In genomic region chr5:34244281-34245031, GRCh38 we compare ENCODE assay signal across 8 cellular contexts.
DNase-seq lines count a peak whose midpoint lies in the region; ATAC-seq and TF ChIP-seq lines count a peak whose summit lies in the region.
"Not testable (repeated sequence)": the region's sequence is repeated elsewhere in the genome, so short reads cannot be mapped to it uniquely, and the experiment has no call there.

No MANE protein-coding gene starts in this region.

- in situ Hi-C loops in astrocyte of the cerebellum (cut with HindIII; ENCODE audit: low sequenced_read_pairs), result not testable (repeated sequence)

- intact Hi-C loops in head of caudate nucleus (cut with DNase I), result not testable (repeated sequence)

- ATAC-seq in GM19351 (IDR thresholded peaks at IDR 0.05; ENCODE audit: unreplicated experiment), result peak; percentile 45
- ATAC-seq in natural killer cell treated with Interleukin-12 subunit alpha and Interleukin-12 subunit beta and Interleukin-15 and Interleukin-18, amount 100 ng/mL, for 72 hours, result peak; percentile 94 to 96

- H3K9me3 Mint-ChIP-seq in natural killer cell treated with Interleukin-12 subunit alpha and Interleukin-12 subunit beta and Interleukin-15 and Interleukin-18, amount 100 ng/mL, for 72 hours, result not testable (repeated sequence)

- DNase-seq in AG09309 (ENCODE audit: low read depth) (peak; percentile 5), head of caudate nucleus (peak; percentile 49 to 90 (median 80))
- DNase-seq in Jurkat, Clone E6-1 (ENCODE audit: low read depth, low spot score), result peak; percentile 70
- DNase-seq in activated CD4-positive, alpha-beta T cell treated with anti-CD3 and anti-CD28 coated beads for 24 hours (ENCODE audit: low read depth in 2 of 2), result peak; percentile 51 to 55
- not testable (repeated sequence) for DNase-seq in astrocyte of the cerebellum (ENCODE audit: low read depth)
- DNase-seq in natural killer cell treated with Interleukin-12 subunit alpha and Interleukin-12 subunit beta and Interleukin-15 and Interleukin-18, amount 100 ng/mL, for 72 hours (ENCODE audit: low spot score), result peak; percentile 87
- peak; percentile 46 to 67 (median 52) for DNase-seq in stimulated activated CD4-positive, alpha-beta T cell treated with anti-CD3 and anti-CD28 coated beads, TNF-alpha, amount 100 ng/mL, for 4 hours (ENCODE audit: low read depth in 3 of 3)

- not testable (repeated sequence) for H3K4me1 Mint-ChIP-seq in natural killer cell treated with Interleukin-12 subunit alpha and Interleukin-12 subunit beta and Interleukin-15 and Interleukin-18, amount 100 ng/mL, for 72 hours (ENCODE audit: low read depth in 2 of 2)

- TF ChIP-seq CTCF in AG09309 (IDR thresholded peaks at IDR 0.05; ENCODE audit: control insufficient read depth, insufficient read depth, low read depth, low read length, missing control alignments); astrocyte of the cerebellum (IDR thresholded peaks at IDR 0.05; ENCODE audit: low read depth, low read length, missing control alignments): not testable (repeated sequence)

- not testable (repeated sequence) for H3K27me3 Mint-ChIP-seq in natural killer cell treated with Interleukin-12 subunit alpha and Interleukin-12 subunit beta and Interleukin-15 and Interleukin-18, amount 100 ng/mL, for 72 hours

- H3K4me3 ChIP-seq in AG09309 (ENCODE audit: control insufficient read depth, low read depth, low read length) (peak overlapping the region; percentile 19), astrocyte of the cerebellum (ENCODE audit: low read depth, low read length) (peak overlapping the region; percentile 26)
- H3K4me3 ChIP-seq in Jurkat, Clone E6-1 (ENCODE audit: low read length), result peak overlapping the region; percentile 53

- peak overlapping the region; percentile 89 for H3K4me3 Mint-ChIP-seq in natural killer cell treated with Interleukin-12 subunit alpha and Interleukin-12 subunit beta and Interleukin-15 and Interleukin-18, amount 100 ng/mL, for 72 hours

- not testable (repeated sequence) for H3K36me3 Mint-ChIP-seq in natural killer cell treated with Interleukin-12 subunit alpha and Interleukin-12 subunit beta and Interleukin-15 and Interleukin-18, amount 100 ng/mL, for 72 hours

- peak overlapping the region; percentile 76 to 79 for H3K27ac Mint-ChIP-seq in natural killer cell treated with Interleukin-12 subunit alpha and Interleukin-12 subunit beta and Interleukin-15 and Interleukin-18, amount 100 ng/mL, for 72 hours
